ENCODE assay signal across 22 cellular contexts in genomic region chr1:4614371-4615137, GRCh38. TPM values are rescaled to one million over a fixed set of nuclear protein-coding genes. Genes with fewer than 3 reads are reported as not detected.
DNase-seq lines count a peak whose midpoint lies in the region; ATAC-seq, FAIRE-seq and TF ChIP-seq lines count a peak whose summit lies in the region.
"Had no signal": no experiment of that assay in that cellular context is flagged by ENCODE, and none has a peak within 500 bp of the region (broad histone marks: within the 10 kb centered on the region; RNA-seq: fewer than 3 reads in every experiment).

No MANE protein-coding gene starts in this region.

- no peak overlapping the region for H4K8ac ChIP-seq in mesendoderm (ENCODE audit: low read depth, low read length)

- no peak overlapping the region for H3K9ac ChIP-seq in SK-N-SH
- no peak overlapping the region for H3K9ac ChIP-seq in mesendoderm (ENCODE audit: low read length)
- no peak overlapping the region for H3K9ac ChIP-seq in parathyroid adenoma

- no peak overlapping the region for H3K56ac ChIP-seq in mesendoderm (ENCODE audit: low read length)

- no peaks in the 10 kb centered on the region for H4K20me1 ChIP-seq in SK-N-SH (ENCODE audit: insufficient read depth)

- H2AFZ ChIP-seq in SK-N-SH (ENCODE audit: low read depth) (no peak overlapping the region), parathyroid adenoma (peak overlapping the region; percentile 56)

- no peak overlapping the region for H4K5ac ChIP-seq in mesendoderm (ENCODE audit: low read length)

- no peak overlapping the region for H3K4me2 ChIP-seq in SK-N-SH
- no peak overlapping the region for H3K4me2 ChIP-seq in mesendoderm (ENCODE audit: low read length)
- peak overlapping the region; percentile 32 for H3K4me2 ChIP-seq in parathyroid adenoma (ENCODE audit: low read length)

- no peaks in the 10 kb centered on the region for H3F3A ChIP-seq in SK-N-SH (replicated peaks; ENCODE audit: insufficient read depth)

- POLR2A ChIA-PET in SK-N-SH (lab: Yijun Ruan, JAX): no interaction called here

- WGBS in SK-N-SH (ENCODE audit: low lambda C conversion rate): 31% methylated on average over 10 of the region's 15 CpGs
- no CpG with 5 or more reads among the region's 15 CpGs for WGBS in mesendoderm (ENCODE audit: extremely low coverage, insufficient coverage, low lambda C conversion rate)
- 63 to 67% (median 65%) methylated on average over 15 of the region's 15 CpGs for WGBS in ovary, 3 donors

- no peak overlapping the region for H2BK5ac ChIP-seq in mesendoderm (ENCODE audit: low read length)

- H3K27ac ChIP-seq in SK-N-SH (ENCODE audit: low read depth in 2 of 2, low read length in 1 of 2) (no peak overlapping the region; a peak in 1 of 4 replicates), mesendoderm (ENCODE audit: low read depth, low read length) (no peak overlapping the region), parathyroid adenoma (peak overlapping the region; percentile 99), ovary (no peak overlapping the region)

- peak overlapping the region; percentile 24 for H3K23ac ChIP-seq in mesendoderm (ENCODE audit: low read length)

- no peak overlapping the region for H2BK15ac ChIP-seq in mesendoderm (replicated peaks; ENCODE audit: low read depth)

- DNase-seq in SK-N-SH: peak; percentile 73
- DNase-seq in mesendoderm: no peak
- DNase-seq in DMS114 treated with DMSO at 0.1 percent for 48 hours (lab: John Stamatoyannopoulos, UW; ENCODE audit: unreplicated experiment): no peak
- no peak for DNase-seq in ovary
- DNase-seq in urothelium cell line (ENCODE audit: low spot score): no peak
- DNase-seq: BE2C; CD8-positive, alpha-beta T cell; COR-L47; DMS79 treated with DMSO at 0.1 percent for 48 hours; EL; GOT3; IMR-90 had no signal

- no peak overlapping the region for H2BK120ac ChIP-seq in mesendoderm (ENCODE audit: low read depth, low read length)

- peaks cover 0 to 40% of the 10 kb centered on the region in 2 experiments; a peak in 1 of 4 replicates for H3K4me1 ChIP-seq in SK-N-SH (ENCODE audit: control insufficient read depth in 1 of 2, insufficient read depth in 2 of 2, low read depth in 1 of 2, low read length in 1 of 2)
- no peaks in the 10 kb centered on the region for H3K4me1 ChIP-seq in mesendoderm (ENCODE audit: control insufficient read depth, low read depth, low read length)
- peaks cover 40% of the 10 kb centered on the region for H3K4me1 ChIP-seq in parathyroid adenoma
- no peaks in the 10 kb centered on the region for H3K4me1 ChIP-seq in ovary (ENCODE audit: insufficient read depth)
- H3K4me1 ChIP-seq: BE2C, HAP-1 had no signal

- no peak for ATAC-seq in SK-N-SH treated with all-trans-retinoic acid at 6 μM for 48 hours
- ATAC-seq: CD8-positive, alpha-beta T cell had no signal

- TF ChIP-seq RAD21 in SK-N-SH (IDR thresholded peaks at IDR 0.05; ENCODE audit: low read length): no peak

- H3K79me1 ChIP-seq in mesendoderm (ENCODE audit: low read length): no peaks in the 10 kb centered on the region

- intact Hi-C loops in ovary (cut with DNase I): no loop called here

- no peak overlapping the region for H3K4me3 ChIP-seq in SK-N-SH (ENCODE audit: low read depth in 2 of 2, low read length in 1 of 2)
- no peak overlapping the region for H3K4me3 ChIP-seq in mesendoderm (ENCODE audit: low read length)
- no peak overlapping the region for H3K4me3 ChIP-seq in parathyroid adenoma (ENCODE audit: low read depth, low read length)
- H3K4me3 ChIP-seq in ovary: no peak overlapping the region
- H3K4me3 ChIP-seq: HAP-1 had no signal

- H3K18ac ChIP-seq in mesendoderm (ENCODE audit: low read length): no peak overlapping the region

- TF ChIP-seq CTCF in SK-N-SH (IDR thresholded peaks at IDR 0.05): no peak
- TF ChIP-seq CTCF in parathyroid adenoma (IDR thresholded peaks at IDR 0.05): no peak
- no peak for TF ChIP-seq CTCF in ovary (IDR thresholded peaks at IDR 0.05)

- TF ChIP-seq EP300 in SK-N-SH (IDR thresholded peaks at IDR 0.05; ENCODE audit: borderline replicate concordance in 1 of 2, low read depth in 1 of 2, low read length in 1 of 2) (peak in 1 of 2 experiments; percentile 27; a peak in 1 of 4 replicates), ovary (IDR thresholded peaks at IDR 0.05) (no peak)

- H3K36me3 ChIP-seq in SK-N-SH (replicated peaks in 1 of 2; ENCODE audit: control insufficient read depth in 1 of 2, insufficient read depth in 2 of 2, low read length in 1 of 2) (no peaks in the 10 kb centered on the region), mesendoderm (ENCODE audit: control insufficient read depth, insufficient read depth, low read length) (no peaks in the 10 kb centered on the region), parathyroid adenoma (ENCODE audit: control insufficient read depth, insufficient read depth, low read length) (no peaks in the 10 kb centered on the region), ovary (no peaks in the 10 kb centered on the region)
- H3K36me3 ChIP-seq: BE2C, HAP-1 had no signal

- CTCF ChIA-PET in SK-N-SH (lab: Yijun Ruan, JAX): interaction anchor here (0.9 to 2.4 kb wide), 5 partner anchors 10 to 231 kb away, joined by 3 to 11 read pairs (median 3); no protein-coding TSS in a partner anchor

- H3K27me3 ChIP-seq in SK-N-SH (ENCODE audit: insufficient read depth) (no peaks in the 10 kb centered on the region), mesendoderm (ENCODE audit: insufficient read depth, low read length, poor library complexity) (no peaks in the 10 kb centered on the region), parathyroid adenoma (ENCODE audit: control insufficient read depth, insufficient read depth, low read length) (no peaks in the 10 kb centered on the region), ovary (no peaks in the 10 kb centered on the region)
- H3K27me3 ChIP-seq: BE2C had no signal

- H3K9me2 ChIP-seq in SK-N-SH: no peaks in the 10 kb centered on the region

- H3K9me3 ChIP-seq in SK-N-SH: no peaks in the 10 kb centered on the region
- no peaks in the 10 kb centered on the region for H3K9me3 ChIP-seq in parathyroid adenoma (ENCODE audit: control insufficient read depth, low read length)
- no peaks in the 10 kb centered on the region for H3K9me3 ChIP-seq in ovary
- H3K9me3 ChIP-seq: BE2C, HAP-1 had no signal

- no peak overlapping the region for H3K4ac ChIP-seq in mesendoderm (ENCODE audit: low read depth, low read length)

- TF ChIP-seq POLR2A in ovary (IDR thresholded peaks at IDR 0.05): no peak

- no peak for FAIRE-seq in urothelium cell line (lab: Jason Lieb, UNC)
- FAIRE-seq: A204.1, D721Med, G401.6, GM12891 had no signal

- H3K79me2 ChIP-seq in SK-N-SH (ENCODE audit: insufficient read depth) (no peaks in the 10 kb centered on the region), mesendoderm (ENCODE audit: control insufficient read depth, insufficient read depth, low read length) (no peaks in the 10 kb centered on the region), parathyroid adenoma (no peaks in the 10 kb centered on the region)

- no peak overlapping the region for H2AK5ac ChIP-seq in mesendoderm (ENCODE audit: low read length)

TF ChIP-seq in SK-N-SH, 30 proteins besides CTCF, POLR2A, EP300 and RAD21 (continues in another document):
- TF ChIP-seq FOXJ3 (CRISPR knock-in tag; IDR thresholded peaks at IDR 0.05) (no peak), TAF1 (IDR thresholded peaks at IDR 0.05; ENCODE audit: borderline replicate concordance, low read depth, low read length) (no peak), NRF1 (IDR thresholded peaks at IDR 0.05; ENCODE audit: low read depth, low read length) (no peak), SMC3 (IDR thresholded peaks at IDR 0.05; ENCODE audit: low read depth, low read length) (no peak), YY1 (IDR thresholded peaks at IDR 0.05; ENCODE audit: low read depth) (no peak), USF2 (IDR thresholded peaks at IDR 0.05; ENCODE audit: borderline replicate concordance, low read depth, low read length) (no peak)

TF ChIP-seq in SK-N-SH treated with all-trans-retinoic acid at 6 μM for 48 hours, 23 proteins besides CTCF, POLR2A, EP300 and RAD21 (continues in another document):
- no peak for TF ChIP-seq OSR1 (CRISPR knock-in tag; IDR thresholded peaks at IDR 0.05)
- no peak for TF ChIP-seq CSRNP3 (CRISPR knock-in tag; IDR thresholded peaks at IDR 0.05)
- no peak for TF ChIP-seq ZNF70 (CRISPR knock-in tag; IDR thresholded peaks at IDR 0.05)
- no peak for TF ChIP-seq BACH2 (CRISPR knock-in tag; IDR thresholded peaks at IDR 0.05; ENCODE audit: borderline replicate concordance)
- no peak for TF ChIP-seq ZNF8 (CRISPR knock-in tag; IDR thresholded peaks at IDR 0.05)
- no peak for TF ChIP-seq RARB (CRISPR knock-in tag; IDR thresholded peaks at IDR 0.05)
- no peak for TF ChIP-seq SNAI2 (CRISPR knock-in tag; IDR thresholded peaks at IDR 0.05)
- no peak for TF ChIP-seq ESRRG (CRISPR knock-in tag; IDR thresholded peaks at IDR 0.05)

RNA-seq across cellular contexts. Expression of gene AJAP1, which starts 39.9 kb away (rescaled TPM):
- polyA plus RNA-seq in SK-N-SH (2012; rRNA removed) (not detected in 2 replicates), ovary (1 to 10 TPM; 1.2 to 1.5 TPM)
- under 0.01 TPM in 1 of 2 replicates, not detected in the other for polyA plus RNA-seq in SK-N-SH (2012; cell fraction: cytosol; rRNA removed)
- 0.01 TPM in 1 of 2 replicates, not detected in the other for polyA plus RNA-seq in SK-N-SH (2012; cell fraction: nucleus; rRNA removed)
- polyA plus RNA-seq in mesendoderm (2013, experiment 1 of 2): 1.8 TPM
- polyA plus RNA-seq in mesendoderm (2013, experiment 2 of 2): 2.2 TPM
- 10 to 100 TPM in 5 of 7 donors, 1 to 10 TPM in 2; 5.1 to 20.8 (median 12.8) TPM for total RNA-seq in ovary
- total RNA-seq: HT-29 had no signal
- polyA plus RNA-seq: AG04450, CD14-positive monocyte had no signal
